ENCODE assay signal across 12 cellular contexts in genomic region chr3:46936733-46937250, GRCh38. TPM values are rescaled to one million over a fixed set of nuclear protein-coding genes. Genes with fewer than 3 reads are reported as not detected.
DNase-seq lines count a peak whose midpoint lies in the region; TF ChIP-seq lines count a peak whose summit lies in the region.
"Had no signal": no experiment of that assay in that cellular context is flagged by ENCODE, and none has a peak within 500 bp of the region (broad histone marks: within the 10 kb centered on the region; RNA-seq: fewer than 3 reads in every experiment).

No MANE protein-coding gene starts in this region.

- peak overlapping the region in 5 of 11 experiments; percentile 0 to 63 (median 40); a peak in 5 of 22 replicates for H3K9ac ChIP-seq in BLaER1 treated with 17β-estradiol and CSF1 and Interleukin-3, amounts not matched to agents 10 nM and 100 nM
- no peak overlapping the region for H3K9ac ChIP-seq in fibroblast of lung (ENCODE audit: insufficient read depth, low read length)

- peaks cover 84 to 100% (median 97%) of the 10 kb centered on the region in 10 experiments for H3K4me1 ChIP-seq in BLaER1 treated with 17β-estradiol and CSF1 and Interleukin-3, amounts not matched to agents 10 nM and 100 nM
- H3K4me1 ChIP-seq in fibroblast of lung (ENCODE audit: control insufficient read depth, extremely low read depth, insufficient read depth, low read length) = peaks cover 42% of the 10 kb centered on the region
- peaks cover 0 to 82% (median 71%) of the 10 kb centered on the region in 4 donors for H3K4me1 ChIP-seq in sigmoid colon
- peaks cover 26% of the 10 kb centered on the region for H3K4me1 ChIP-seq in BE2C

- H3K4me3 ChIP-seq in BLaER1 treated with 17β-estradiol and CSF1 and Interleukin-3, amounts not matched to agents 10 nM and 100 nM = no peak overlapping the region; a peak in 1 of 20 replicates
- H3K4me3 ChIP-seq in fibroblast of lung (replicated peaks in 1 of 4; ENCODE audit: control extremely low read depth in 1 of 4, insufficient read depth in 1 of 4, low read depth in 3 of 4, low read length in 4 of 4) = no peak overlapping the region
- H3K4me3 ChIP-seq in sigmoid colon = no peak overlapping the region
- H3K4me3 ChIP-seq in BE2C (ENCODE audit: low read depth, low read length) = no peak overlapping the region

- H3K36me3 ChIP-seq in BLaER1 treated with 17β-estradiol and CSF1 and Interleukin-3, amounts not matched to agents 10 nM and 100 nM = peaks cover 27 to 95% (median 80%) of the 10 kb centered on the region in 11 experiments
- H3K36me3 ChIP-seq in fibroblast of lung (ENCODE audit: control insufficient read depth, insufficient read depth, low read length) (peaks cover 10% of the 10 kb centered on the region), sigmoid colon (peaks cover 0 to 23% (median 9%) of the 10 kb centered on the region in 4 donors), BE2C (no peaks in the 10 kb centered on the region; the same call in 1 of the 2 replicates)

- peaks cover 0 to 5% (median 0%) of the 10 kb centered on the region in 11 experiments; a peak in 5 of 22 replicates for H3K9me3 ChIP-seq in BLaER1 treated with 17β-estradiol and CSF1 and Interleukin-3, amounts not matched to agents 10 nM and 100 nM (replicated peaks in 1 of 11)
- no peaks in the 10 kb centered on the region for H3K9me3 ChIP-seq in fibroblast of lung (ENCODE audit: control insufficient read depth, insufficient read depth, low read depth, low read length)
- no peaks in the 10 kb centered on the region for H3K9me3 ChIP-seq in sigmoid colon
- no peaks in the 10 kb centered on the region for H3K9me3 ChIP-seq in BE2C

- intact Hi-C loops in sigmoid colon (cut with DNase I) = loop anchor here (10.0 kb wide), 1 partner anchor 228 kb away; the partner anchor contains the start of gene SETD2

- no peaks in the 10 kb centered on the region for H3K27me3 ChIP-seq in BLaER1 treated with 17β-estradiol and CSF1 and Interleukin-3, amounts not matched to agents 10 nM and 100 nM
- H3K27me3 ChIP-seq in fibroblast of lung (ENCODE audit: control insufficient read depth, insufficient read depth, low read length) (no peaks in the 10 kb centered on the region), sigmoid colon (no peaks in the 10 kb centered on the region), BE2C (no peaks in the 10 kb centered on the region)

- TF ChIP-seq EP300 in sigmoid colon (IDR thresholded peaks at IDR 0.05) = no peak

- peak; percentile 64 for DNase-seq in LHCN-M2 (ENCODE audit: low read depth)
- peak in 1 of 2 donors; percentile 38 for DNase-seq in fibroblast of lung (ENCODE audit: low read depth in 2 of 2)
- peak; percentile 59 for DNase-seq in sigmoid colon
- no peak for DNase-seq in NCI-H2107 (lab: John Stamatoyannopoulos, UW)
- no peak for DNase-seq in NCI-H226
- no peak for DNase-seq in stimulated activated CD4-positive, alpha-beta T cell treated with anti-CD3 and anti-CD28 coated beads, Interleukin-4, amount 100 ng/mL, for 4 hours
- no peak for DNase-seq in BE2C
- DNase-seq: effector CD8-positive, alpha-beta T cell; stimulated activated CD4-positive, alpha-beta T cell treated with anti-CD3 and anti-CD28 coated beads, Interleukin-12 subunit alpha, Interleukin-12 subunit beta, amount 100 ng/mL, for 4 hours; trophoblast cell had no signal

- peak overlapping the region in 8 of 11 experiments; percentile 4 to 80 (median 50); a peak in 13 of 22 replicates for H3K27ac ChIP-seq in BLaER1 treated with 17β-estradiol and CSF1 and Interleukin-3, amounts not matched to agents 10 nM and 100 nM
- H3K27ac ChIP-seq in fibroblast of lung (ENCODE audit: insufficient read depth, low read length) (peak overlapping the region; percentile 6), sigmoid colon (peak overlapping the region; percentile 78 to 91 (median 84))

- TF ChIP-seq CTCF in fibroblast of lung (conservative IDR thresholded peaks at IDR 0.05 in 1 of 2, IDR thresholded peaks at IDR 0.05 in 1 of 2; ENCODE audit: low read depth in 1 of 2, low read length in 2 of 2) (no peak), sigmoid colon (IDR thresholded peaks at IDR 0.05) (no peak), BE2C (IDR thresholded peaks at IDR 0.05; ENCODE audit: low read depth, low read length) (no peak)

- H2AFZ ChIP-seq in fibroblast of lung (ENCODE audit: low read length) = no peak overlapping the region

- peak overlapping the region in 6 of 11 experiments; percentile 1 to 99 (median 90); a peak in 9 of 22 replicates for H3K4me2 ChIP-seq in BLaER1 treated with 17β-estradiol and CSF1 and Interleukin-3, amounts not matched to agents 10 nM and 100 nM
- no peak overlapping the region for H3K4me2 ChIP-seq in fibroblast of lung (ENCODE audit: extremely low read depth, insufficient read depth, low read length)

- peaks cover 39% of the 10 kb centered on the region for H3K79me2 ChIP-seq in fibroblast of lung (ENCODE audit: control insufficient read depth, insufficient read depth, low read length)

- TF ChIP-seq POLR2A in sigmoid colon (IDR thresholded peaks at IDR 0.05) = no peak

- H4K20me1 ChIP-seq in BLaER1 treated with 17β-estradiol and CSF1 and Interleukin-3, amounts not matched to agents 10 nM and 100 nM = peaks cover 74 to 100% (median 100%) of the 10 kb centered on the region in 11 experiments; a peak in 21 of 22 replicates
- H4K20me1 ChIP-seq in fibroblast of lung (ENCODE audit: control insufficient read depth, extremely low read depth, insufficient read depth, low read length) = no peaks in the 10 kb centered on the region

- WGBS in sigmoid colon, 2 donors = 92 to 96% methylated on average over 5 of the region's 5 CpGs

RNA-seq across cellular contexts. Expression of gene CCDC12, which starts 39.8 kb away (rescaled TPM):
- 25.6 and 31.2 TPM in 2 replicates for total RNA-seq in LHCN-M2 (2014; rRNA removed)
- 28.4 TPM for polyA plus RNA-seq in LHCN-M2 (2012)
- 25.9 and 29.2 TPM in 2 replicates for total RNA-seq in fibroblast of lung
- 28.0 and 28.4 TPM in 2 replicates for polyA plus RNA-seq in fibroblast of lung
- polyA plus RNA-seq in fibroblast of lung (2012) = 31.7 and 39.5 TPM in 2 replicates
- 22.0 and 34.3 TPM in 2 replicates for polyA minus RNA-seq in fibroblast of lung (ENCODE audit: low replicate concordance)
- total RNA-seq in sigmoid colon = 10 to 100 TPM; 33.1 to 41.0 (median 36.6) TPM
- polyA plus RNA-seq in sigmoid colon = 10 to 100 TPM; 58.9 to 80.9 (median 77.5) TPM
- 80.9 TPM for polyA plus RNA-seq in BE2C (2012; ENCODE audit: insufficient read depth, insufficient read length, low read depth)

RNA-seq across cellular contexts. Expression of gene NBEAL2, which starts 42.7 kb away (rescaled TPM):
- 2.1 and 2.2 TPM in 2 replicates for total RNA-seq in LHCN-M2 (2014; rRNA removed)
- 2.2 TPM for polyA plus RNA-seq in LHCN-M2 (2012)
- 2.1 and 4.5 TPM in 2 replicates for total RNA-seq in fibroblast of lung
- polyA plus RNA-seq in fibroblast of lung = 1.5 and 2.5 TPM in 2 replicates
- polyA plus RNA-seq in fibroblast of lung (2012) = 2.1 and 3.3 TPM in 2 replicates
- 23.4 and 24.0 TPM in 2 replicates for polyA minus RNA-seq in fibroblast of lung (ENCODE audit: low replicate concordance)
- total RNA-seq in sigmoid colon = 10 to 100 TPM in 3 of 4 donors, 1 to 10 TPM in 1; 9.6 to 36.0 (median 13.5) TPM
- 10 to 100 TPM in 2 of 3 donors, 1 to 10 TPM in 1; 7.8 to 88.0 (median 11.3) TPM for polyA plus RNA-seq in sigmoid colon
- 16.3 TPM for polyA plus RNA-seq in BE2C (2012; ENCODE audit: insufficient read depth, insufficient read length, low read depth)

RNA-seq across cellular contexts. Expression of gene PTH1R, which starts 59.3 kb away (rescaled TPM):
- 1.2 and 1.3 TPM in 2 replicates for total RNA-seq in LHCN-M2 (2014; rRNA removed)
- 1.3 TPM for polyA plus RNA-seq in LHCN-M2 (2012)
- 3.3 and 4.3 TPM in 2 replicates for total RNA-seq in fibroblast of lung
- polyA plus RNA-seq in fibroblast of lung = 0.06 and 0.67 TPM in 2 replicates
- 1.2 TPM in 1 of 2 replicates, not detected in the other for polyA plus RNA-seq in fibroblast of lung (2012)
- 0.98 TPM in 1 of 2 replicates, not detected in the other for polyA minus RNA-seq in fibroblast of lung (ENCODE audit: low replicate concordance)
- total RNA-seq in sigmoid colon = 1 to 10 TPM; 3.6 to 9.0 (median 6.0) TPM
- 1 to 10 TPM; 1.2 to 5.2 (median 3.6) TPM for polyA plus RNA-seq in sigmoid colon
- not detected for polyA plus RNA-seq in BE2C (2012; ENCODE audit: insufficient read depth, insufficient read length, low read depth)
- total RNA-seq: T-helper 2 cell treated with Interferon-gamma antibody and Interleukin-4, amounts not matched to agents 100 ng/mL and 5 ng/mL, for 36 hours had no signal

Comparison
In these comparisons a context has a peak if more than half of its experiments do, and no peak if none do; other contexts are left out.
1. H3K27ac ChIP-seq: peak in every context shown above with its lines; median percentile 84 in sigmoid colon; 50 in BLaER1 treated with 17β-estradiol and CSF1 and Interleukin-3, amounts not matched to agents 10 nM and 100 nM; 6 in fibroblast of lung.
2. DNase-seq: peak in LHCN-M2 (single experiment) and sigmoid colon (single experiment); none in NCI-H2107 (single experiment), NCI-H226 (single experiment), stimulated activated CD4-positive, alpha-beta T cell treated with anti-CD3 and anti-CD28 coated beads, Interleukin-4, amount 100 ng/mL, for 4 hours (0 of 2) and BE2C (single experiment).